ENCODE assay signal across 26 cellular contexts in genomic region chr20:24291066-24291465, GRCh38.
A peak's percentile ranks its signal among the peaks of the same experiment; 100 is the strongest.
DNase-seq lines count a peak whose midpoint lies in the region; ATAC-seq and TF ChIP-seq lines count a peak whose summit lies in the region.
"Had no signal": no experiment of that assay in that cellular context is flagged by ENCODE, and none has a peak within 500 bp of the region (broad histone marks: within the 10 kb centered on the region; RNA-seq: fewer than 3 reads in every experiment).

No MANE protein-coding gene starts in this region.

- no peak overlapping the region for H4K8ac ChIP-seq in H9 (replicated peaks; ENCODE audit: insufficient read length, low read depth, low read length)

- H3K9me3 ChIP-seq in DND-41 (ENCODE audit: insufficient read depth, low read length, severe bottlenecking) (no peaks in the 10 kb centered on the region), OCI-LY3 (ENCODE audit: insufficient read depth, low read length) (no peaks in the 10 kb centered on the region), SK-N-SH (no peaks in the 10 kb centered on the region), H9 (ENCODE audit: control insufficient read depth, low read depth, low read length) (no peaks in the 10 kb centered on the region)

- H3K4me3 Mint-ChIP-seq in activated naive CD8-positive, alpha-beta T cell treated with anti-CD3 and anti-CD28 coated beads, Interleukin-2, amount 10 ng/mL, durations not matched to agents 7 days and 5 days = no peak overlapping the region
- H3K4me3 Mint-ChIP-seq in activated naive CD8-positive, alpha-beta T cell treated with anti-CD3 and anti-CD28 coated beads for 36 hours = no peak overlapping the region
- H3K4me3 Mint-ChIP-seq in stimulated activated effector memory CD8-positive, alpha-beta T cell treated with anti-CD3 and anti-CD28 coated beads, Interleukin-12 subunit alpha, Interleukin-12 subunit beta, amount 100 ng/mL, for 72 hours = no peak overlapping the region
- no peak overlapping the region for H3K4me3 Mint-ChIP-seq in H9

- no peaks in the 10 kb centered on the region for H3K27me3 Mint-ChIP-seq in activated naive CD8-positive, alpha-beta T cell treated with anti-CD3 and anti-CD28 coated beads, Interleukin-2, amount 10 ng/mL, durations not matched to agents 7 days and 5 days
- no peaks in the 10 kb centered on the region for H3K27me3 Mint-ChIP-seq in activated naive CD8-positive, alpha-beta T cell treated with anti-CD3 and anti-CD28 coated beads for 36 hours
- H3K27me3 Mint-ChIP-seq in H9 (ENCODE audit: low read depth) = no peaks in the 10 kb centered on the region
- H3K27me3 Mint-ChIP-seq: T-cell had no signal

- H4K20me1 ChIP-seq in DND-41 (ENCODE audit: insufficient read depth, low read length) = no peaks in the 10 kb centered on the region
- H4K20me1 ChIP-seq in OCI-LY3 (ENCODE audit: insufficient read depth, low read length) = no peaks in the 10 kb centered on the region
- no peaks in the 10 kb centered on the region for H4K20me1 ChIP-seq in SK-N-SH (ENCODE audit: insufficient read depth)
- no peaks in the 10 kb centered on the region for H4K20me1 ChIP-seq in H9 (ENCODE audit: control insufficient read depth, insufficient read depth, insufficient read length)

- no peak for TF ChIP-seq EP300 in SK-N-SH (IDR thresholded peaks at IDR 0.05; ENCODE audit: borderline replicate concordance in 1 of 2, low read depth in 1 of 2, low read length in 1 of 2)

- H2BK12ac ChIP-seq in H9 (ENCODE audit: insufficient read length, low read depth, low read length) = no peak overlapping the region

- TF ChIP-seq CTCF in DND-41 (IDR thresholded peaks at IDR 0.05; ENCODE audit: borderline replicate concordance, extremely low read depth, low read length, poor library complexity, severe bottlenecking) (peak; percentile 61), OCI-LY3 (IDR thresholded peaks at IDR 0.05; ENCODE audit: low read depth, low read length) (peak; percentile 31; the same call in 1 of the 2 replicates), SK-N-SH (IDR thresholded peaks at IDR 0.05) (no peak), H9 (conservative IDR thresholded peaks at IDR 0.05) (no peak)

- peak overlapping the region in 1 of 2 experiments; percentile 24; a peak in 1 of 4 replicates for H3K4me3 ChIP-seq in DND-41 (ENCODE audit: low read depth in 1 of 2, low read length in 2 of 2)
- no peak overlapping the region for H3K4me3 ChIP-seq in OCI-LY3 (ENCODE audit: low read length)
- no peak overlapping the region for H3K4me3 ChIP-seq in SK-N-SH (ENCODE audit: low read depth in 2 of 2, low read length in 1 of 2)
- H3K4me3 ChIP-seq: PC-9, SJSA1 had no signal

- peaks cover 12% of the 10 kb centered on the region for H3K36me3 Mint-ChIP-seq in activated naive CD8-positive, alpha-beta T cell treated with anti-CD3 and anti-CD28 coated beads, Interleukin-2, amount 10 ng/mL, durations not matched to agents 7 days and 5 days
- peaks cover 3% of the 10 kb centered on the region for H3K36me3 Mint-ChIP-seq in activated naive CD8-positive, alpha-beta T cell treated with anti-CD3 and anti-CD28 coated beads for 36 hours
- H3K36me3 Mint-ChIP-seq in stimulated activated effector memory CD8-positive, alpha-beta T cell treated with anti-CD3 and anti-CD28 coated beads, Interleukin-12 subunit alpha, Interleukin-12 subunit beta, amount 100 ng/mL, for 72 hours = no peaks in the 10 kb centered on the region
- H3K36me3 Mint-ChIP-seq in H9 (ENCODE audit: insufficient read depth in 1 of 3, low read depth in 3 of 3) = no peaks in the 10 kb centered on the region
- H3K36me3 Mint-ChIP-seq: CD4-positive, alpha-beta memory T cell; T-cell had no signal

- H3K79me1 ChIP-seq in H9 (ENCODE audit: insufficient read depth, low read depth, low read length, poor library complexity, severe bottlenecking) = no peaks in the 10 kb centered on the region

- no peak for ATAC-seq in activated naive CD8-positive, alpha-beta T cell treated with anti-CD3 and anti-CD28 coated beads, Interleukin-2, amount 10 ng/mL, durations not matched to agents 7 days and 5 days (ENCODE audit: low read depth)
- ATAC-seq in DND-41 (ENCODE audit: insufficient read depth, low read depth) = no peak
- ATAC-seq in stimulated activated effector memory CD8-positive, alpha-beta T cell treated with anti-CD3 and anti-CD28 coated beads, Interleukin-12 subunit alpha, Interleukin-12 subunit beta, amount 100 ng/mL, for 72 hours = peak; percentile 50
- no peak for ATAC-seq in HG03108 (IDR thresholded peaks at IDR 0.05; ENCODE audit: unreplicated experiment)
- ATAC-seq: T-cell had no signal

- H3K14ac ChIP-seq in H9 (ENCODE audit: insufficient read depth, low read length) = no peak overlapping the region

- peak overlapping the region; percentile 40 for H2AFZ ChIP-seq in DND-41 (ENCODE audit: low read depth, low read length)
- no peak overlapping the region for H2AFZ ChIP-seq in OCI-LY3 (ENCODE audit: low read depth, low read length)
- no peak overlapping the region for H2AFZ ChIP-seq in SK-N-SH (ENCODE audit: low read depth)
- no peak overlapping the region for H2AFZ ChIP-seq in H9 (ENCODE audit: low read length)
- H2AFZ ChIP-seq: PC-9 had no signal

- no peak overlapping the region for H2BK5ac ChIP-seq in H9 (ENCODE audit: insufficient read length, low read length)

- H2BK15ac ChIP-seq in H9 (ENCODE audit: low read depth, low read length) = no peak overlapping the region

- no peak overlapping the region for H3K4ac ChIP-seq in H9 (ENCODE audit: low read depth, low read length)

- H4K91ac ChIP-seq in H9 (ENCODE audit: insufficient read length, low read depth, low read length) = no peak overlapping the region

- peak overlapping the region; percentile 94 for H3K27ac Mint-ChIP-seq in activated naive CD8-positive, alpha-beta T cell treated with anti-CD3 and anti-CD28 coated beads, Interleukin-2, amount 10 ng/mL, durations not matched to agents 7 days and 5 days
- no peak overlapping the region for H3K27ac Mint-ChIP-seq in activated naive CD8-positive, alpha-beta T cell treated with anti-CD3 and anti-CD28 coated beads for 36 hours
- no peak overlapping the region for H3K27ac Mint-ChIP-seq in stimulated activated effector memory CD8-positive, alpha-beta T cell treated with anti-CD3 and anti-CD28 coated beads, Interleukin-12 subunit alpha, Interleukin-12 subunit beta, amount 100 ng/mL, for 72 hours
- no peak overlapping the region for H3K27ac Mint-ChIP-seq in H9
- H3K27ac Mint-ChIP-seq: CD4-positive, alpha-beta memory T cell; T-cell had no signal

- POLR2A ChIA-PET in activated naive CD8-positive, alpha-beta T cell treated with anti-CD3 and anti-CD28 coated beads, Interleukin-2, amount 10 ng/mL, durations not matched to agents 7 days and 5 days (lab: Charles Lee) = no interaction called here
- POLR2A ChIA-PET in SK-N-SH (lab: Yijun Ruan, JAX) = no interaction called here

- H3K9me2 ChIP-seq in SK-N-SH = no peaks in the 10 kb centered on the region

- H2BK20ac ChIP-seq in H9 (ENCODE audit: low read depth, low read length, poor library complexity, severe bottlenecking) = no peak overlapping the region

- no peaks in the 10 kb centered on the region for H3K79me2 ChIP-seq in DND-41 (ENCODE audit: insufficient read depth, low read length)
- no peaks in the 10 kb centered on the region for H3K79me2 ChIP-seq in OCI-LY3 (ENCODE audit: low read length)
- H3K79me2 ChIP-seq in SK-N-SH (ENCODE audit: insufficient read depth) = no peaks in the 10 kb centered on the region
- H3K79me2 ChIP-seq in H9 (ENCODE audit: insufficient read depth, low read length) = no peaks in the 10 kb centered on the region

- no peak overlapping the region for H3K23ac ChIP-seq in H9 (ENCODE audit: insufficient read length, low read depth, low read length)

- H3K27me3 ChIP-seq in DND-41 (ENCODE audit: insufficient read depth, low read length, poor library complexity) = no peaks in the 10 kb centered on the region
- H3K27me3 ChIP-seq in OCI-LY3 (ENCODE audit: low read depth, low read length) = no peaks in the 10 kb centered on the region
- H3K27me3 ChIP-seq in SK-N-SH (ENCODE audit: insufficient read depth) = no peaks in the 10 kb centered on the region
- no peaks in the 10 kb centered on the region for H3K27me3 ChIP-seq in H9 (ENCODE audit: insufficient read depth, low read length)
- H3K27me3 ChIP-seq: SJSA1 had no signal

- CTCF ChIA-PET in SK-N-SH (lab: Yijun Ruan, JAX) = no interaction called here

- H3T11ph ChIP-seq in H9 (ENCODE audit: low read length) = no peak overlapping the region

- no peak overlapping the region for H4K5ac ChIP-seq in H9 (ENCODE audit: insufficient read length, low read depth, low read length)

- H3K18ac ChIP-seq in H9 (ENCODE audit: insufficient read length, low read depth, low read length) = no peak overlapping the region

- WGBS in SK-N-SH (ENCODE audit: low lambda C conversion rate) = 29% methylated on average over 2 of the region's 2 CpGs
- WGBS in H9 (ENCODE audit: extremely low coverage, insufficient read length, low lambda C conversion rate) = no CpG with 5 or more reads among the region's 2 CpGs

- H3K36me3 ChIP-seq in DND-41 (ENCODE audit: insufficient read depth, low read length) = no peaks in the 10 kb centered on the region
- no peaks in the 10 kb centered on the region for H3K36me3 ChIP-seq in OCI-LY3 (replicated peaks; ENCODE audit: low read depth, low read length)
- no peaks in the 10 kb centered on the region for H3K36me3 ChIP-seq in SK-N-SH (replicated peaks in 1 of 2; ENCODE audit: control insufficient read depth in 1 of 2, insufficient read depth in 2 of 2, low read length in 1 of 2)
- H3K36me3 ChIP-seq: SJSA1 had no signal

- no peak overlapping the region for H3K4me2 ChIP-seq in DND-41 (ENCODE audit: insufficient read depth, low read length)
- H3K4me2 ChIP-seq in OCI-LY3 (ENCODE audit: low read length) = no peak overlapping the region
- H3K4me2 ChIP-seq in SK-N-SH = no peak overlapping the region
- H3K4me2 ChIP-seq in H9 (ENCODE audit: insufficient read depth, insufficient read length, low read length) = no peak overlapping the region
- H3K4me2 ChIP-seq: PC-9 had no signal

- H3K27ac ChIP-seq in DND-41 (ENCODE audit: low read length) (peak overlapping the region; percentile 95), OCI-LY3 (ENCODE audit: low read length) (no peak overlapping the region), SK-N-SH (ENCODE audit: low read depth in 2 of 2, low read length in 1 of 2) (no peak overlapping the region), H9 (ENCODE audit: insufficient read length, low read depth, low read length) (no peak overlapping the region)
- H3K27ac ChIP-seq: PC-9, SJSA1 had no signal

- H3K4me1 Mint-ChIP-seq in activated naive CD8-positive, alpha-beta T cell treated with anti-CD3 and anti-CD28 coated beads, Interleukin-2, amount 10 ng/mL, durations not matched to agents 7 days and 5 days = peaks cover 27% of the 10 kb centered on the region
- H3K4me1 Mint-ChIP-seq in activated naive CD8-positive, alpha-beta T cell treated with anti-CD3 and anti-CD28 coated beads for 36 hours = peaks cover 20% of the 10 kb centered on the region
- peaks cover 18% of the 10 kb centered on the region for H3K4me1 Mint-ChIP-seq in stimulated activated effector memory CD8-positive, alpha-beta T cell treated with anti-CD3 and anti-CD28 coated beads, Interleukin-12 subunit alpha, Interleukin-12 subunit beta, amount 100 ng/mL, for 72 hours
- peaks cover 6 to 9% of the 10 kb centered on the region in 2 experiments; a peak in 3 of 4 replicates for H3K4me1 Mint-ChIP-seq in H9

- TF ChIP-seq RAD21 in SK-N-SH (IDR thresholded peaks at IDR 0.05; ENCODE audit: low read length) = no peak

- H3K9ac ChIP-seq in DND-41 (ENCODE audit: low read depth, low read length) (peak overlapping the region; percentile 57), OCI-LY3 (ENCODE audit: low read length) (no peak overlapping the region), SK-N-SH (no peak overlapping the region), H9 (ENCODE audit: extremely low read depth, insufficient read length, low read length) (no peak overlapping the region)

- H3K56ac ChIP-seq in H9 (ENCODE audit: insufficient read length, low read depth, low read length) = no peak overlapping the region

- peaks cover 38% of the 10 kb centered on the region for H3K4me1 ChIP-seq in DND-41 (ENCODE audit: insufficient read depth, low read length)
- H3K4me1 ChIP-seq in OCI-LY3 (ENCODE audit: low read length) = peaks cover 31% of the 10 kb centered on the region
- no peaks in the 10 kb centered on the region for H3K4me1 ChIP-seq in SK-N-SH (ENCODE audit: control insufficient read depth in 1 of 2, insufficient read depth in 2 of 2, low read depth in 1 of 2, low read length in 1 of 2)
- H3K4me1 ChIP-seq in H9 (ENCODE audit: insufficient read depth, low read length) = no peaks in the 10 kb centered on the region
- H3K4me1 ChIP-seq: SJSA1 had no signal

- H3F3A ChIP-seq in SK-N-SH (replicated peaks; ENCODE audit: insufficient read depth) = no peaks in the 10 kb centered on the region

- no peak for DNase-seq in activated naive CD8-positive, alpha-beta T cell treated with anti-CD3 and anti-CD28 coated beads, Interleukin-2, amount 10 ng/mL, durations not matched to agents 7 days and 5 days
- DNase-seq in activated naive CD8-positive, alpha-beta T cell treated with anti-CD3 and anti-CD28 coated beads for 36 hours = no peak
- DNase-seq in DND-41 = peak; percentile 36
- DNase-seq in stimulated activated effector memory CD8-positive, alpha-beta T cell treated with anti-CD3 and anti-CD28 coated beads, Interleukin-12 subunit alpha, Interleukin-12 subunit beta, amount 100 ng/mL, for 72 hours (ENCODE audit: low spot score in 2 of 2) = no peak
- DNase-seq in SK-N-SH = no peak
- no peak for DNase-seq in H9
- DNase-seq: CD4-positive, alpha-beta memory T cell; COR-L47; DMS79; GF-D8; KG1; MM.1S; NCI-H1105 treated with DMSO at 0.1 percent for 48 hours; NCI-H146; NCI-H1930; NCI-H2107; NCI-H446; NCI-H524 treated with DMSO at 0.1 percent for 48 hours; NCI-H82; NK-92 treated with Interleukin-12 subunit alpha and Interleukin-12 subunit beta, amount 100 ng/mL, for 24 hours; PC-9; Right ventricle myocardium superior; T-cell had no signal

- no peak overlapping the region for H2AK5ac ChIP-seq in H9 (ENCODE audit: insufficient read length, low read length)

- peaks cover 12% of the 10 kb centered on the region for H3K9me3 Mint-ChIP-seq in activated naive CD8-positive, alpha-beta T cell treated with anti-CD3 and anti-CD28 coated beads, Interleukin-2, amount 10 ng/mL, durations not matched to agents 7 days and 5 days
- peaks cover 2% of the 10 kb centered on the region for H3K9me3 Mint-ChIP-seq in activated naive CD8-positive, alpha-beta T cell treated with anti-CD3 and anti-CD28 coated beads for 36 hours
- no peaks in the 10 kb centered on the region for H3K9me3 Mint-ChIP-seq in stimulated activated effector memory CD8-positive, alpha-beta T cell treated with anti-CD3 and anti-CD28 coated beads, Interleukin-12 subunit alpha, Interleukin-12 subunit beta, amount 100 ng/mL, for 72 hours
- no peaks in the 10 kb centered on the region for H3K9me3 Mint-ChIP-seq in H9

- H2BK120ac ChIP-seq in H9 (ENCODE audit: low read depth, low read length, poor library complexity, severe bottlenecking) = no peak overlapping the region

- H3K23me2 ChIP-seq in H9 (ENCODE audit: insufficient read length, low read depth, low read length, poor library complexity, severe bottlenecking) = no peaks in the 10 kb centered on the region

Comparison
In these comparisons a context has a peak if more than half of its experiments do, and no peak if none do; other contexts are left out.
1. CTCF ChIP-seq: peak in DND-41 (single experiment) and OCI-LY3 (single experiment); none in SK-N-SH (single experiment) and H9 (single experiment).